Comparison of ENCODE assay signal across 10 cellular contexts in the genomic region with DNA sequence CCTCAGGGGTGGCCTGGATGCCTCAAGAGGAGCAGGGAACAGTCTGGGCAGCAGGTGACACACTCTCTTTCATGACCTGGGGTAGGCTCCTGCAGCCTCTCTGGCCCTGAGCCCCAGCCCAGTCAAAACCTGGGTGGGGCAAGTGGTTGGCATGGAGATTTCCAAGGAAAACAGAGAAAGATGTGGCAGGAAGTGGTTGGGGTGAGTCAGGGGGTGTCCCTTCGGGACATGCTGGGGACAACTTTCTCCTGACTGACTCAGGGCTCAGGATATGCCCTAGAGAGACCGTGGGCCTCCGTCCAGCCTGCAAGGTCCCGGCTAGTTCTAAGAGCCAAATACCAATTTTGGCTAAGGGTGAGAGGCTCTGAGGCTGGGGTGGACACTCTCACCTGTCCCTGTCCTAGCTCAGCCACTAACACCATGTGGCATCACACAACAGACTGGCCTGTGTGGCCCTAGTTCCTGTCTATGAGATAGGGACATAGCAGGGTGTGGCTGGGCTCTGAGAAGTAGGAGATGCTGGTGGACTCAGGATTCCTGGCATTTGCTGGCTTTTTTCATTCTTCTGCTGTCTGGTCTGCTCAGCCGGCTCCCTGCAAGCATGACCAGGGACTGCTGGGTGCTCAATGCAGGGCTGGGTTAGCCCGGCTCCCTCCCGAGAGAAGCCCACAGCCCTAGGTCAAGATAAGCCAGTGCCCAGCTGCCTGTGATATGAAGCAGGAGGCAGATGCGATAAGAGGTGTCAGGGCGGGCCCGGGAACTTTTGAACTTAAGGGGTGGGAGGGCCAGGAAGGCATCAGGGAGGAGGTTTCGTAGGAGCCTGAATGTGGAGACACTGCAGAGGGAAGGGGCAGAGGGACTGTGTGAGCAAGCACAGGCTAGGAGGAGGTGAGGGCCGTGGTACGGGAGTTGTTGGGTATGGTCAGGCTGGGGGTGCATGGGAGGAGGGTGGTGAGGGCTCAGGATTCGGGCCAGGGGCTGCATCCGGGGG. TPM values are rescaled to one million over a fixed set of nuclear protein-coding genes. Genes with fewer than 3 reads are reported as not detected.
A peak's percentile ranks its signal among the peaks of the same experiment; 100 is the strongest.
DNase-seq lines count a peak whose midpoint lies in the region.
"Had no signal": no experiment of that assay in that cellular context is flagged by ENCODE, and none has a peak within 500 bp of the region (broad histone marks: within the 10 kb centered on the region; RNA-seq: fewer than 3 reads in every experiment).

No MANE protein-coding gene starts in this region.

- H3K27me3 ChIP-seq in SJSA1 (replicated peaks) (no peaks in the 10 kb centered on the region), skeletal muscle satellite cell (ENCODE audit: control insufficient read depth, insufficient read depth, low read length) (peaks cover 35% of the 10 kb centered on the region)

- H3K9me3 ChIP-seq in SJSA1 (replicated peaks) (no peaks in the 10 kb centered on the region), skeletal muscle satellite cell (replicated peaks; ENCODE audit: low read length) (no peaks in the 10 kb centered on the region)

- peak overlapping the region; percentile 33; the same call in 1 of the 2 replicates for H3K27ac ChIP-seq in SJSA1
- H3K27ac ChIP-seq: VCaP had no signal

- H3K36me3 ChIP-seq in SJSA1 (no peaks in the 10 kb centered on the region), skeletal muscle satellite cell (ENCODE audit: insufficient read depth, low read length) (no peaks in the 10 kb centered on the region)

- peak overlapping the region; percentile 11 for H3K9ac ChIP-seq in skeletal muscle satellite cell (ENCODE audit: low read depth, low read length)

- in situ Hi-C loops in KBM-7 (cut with MboI; ENCODE audit: low pct_unique_long_range_greater_than_20kb, low sequenced_read_pairs) = no loop called here

- H3K4me1 ChIP-seq in SJSA1 (replicated peaks) = peaks cover 14% of the 10 kb centered on the region
- peaks cover 28% of the 10 kb centered on the region for H3K4me1 ChIP-seq in skeletal muscle satellite cell (ENCODE audit: control insufficient read depth, insufficient read depth, low read length)

- no peak overlapping the region for H3K4me3 ChIP-seq in SJSA1
- H3K4me3 ChIP-seq in skeletal muscle satellite cell (ENCODE audit: low read length) = no peak overlapping the region

- H3K4me2 ChIP-seq in skeletal muscle satellite cell (ENCODE audit: low read length) = peak overlapping the region; percentile 39

- DNase-seq in GM04504 (ENCODE audit: low read depth) (peak; percentile 67), SJSA1 (ENCODE audit: low read depth in 1 of 2, low spot score in 2 of 2) (peak; percentile 43 to 62), fibroblast of the conjunctiva (ENCODE audit: low read depth) (peak; percentile 42), mesenteric fat pad (ENCODE audit: low spot score) (no peak), D341Med (ENCODE audit: low spot score) (no peak), KBM-7 (no peak), NCI-H1105 treated with DMSO at 0.1 percent for 48 hours (lab: John Stamatoyannopoulos, UW) (no peak)

RNA-seq across cellular contexts. Expression of a gene that starts 3.3 kb away (rescaled TPM):
- 0.18 TPM in 1 of 2 replicates, not detected in the other for total RNA-seq in SJSA1 (2014; rRNA removed; shearing (Covaris generic))
- under 0.01 and 3.5 TPM in 2 replicates for total RNA-seq in skeletal muscle satellite cell (2012; rRNA removed)
- 140 TPM for total RNA-seq in mesenteric fat pad

RNA-seq across cellular contexts. Expression of a gene that starts 48.8 kb away (rescaled TPM):
- not detected in 2 replicates for total RNA-seq in SJSA1 (2014; rRNA removed; shearing (Covaris generic))
- not detected in 2 replicates for total RNA-seq in skeletal muscle satellite cell (2012; rRNA removed)
- total RNA-seq in mesenteric fat pad = not detected
- total RNA-seq: glomerular endothelial cell had no signal

Comparison
In these comparisons a context has a peak if more than half of its experiments do, and no peak if none do; other contexts are left out.
1. DNase-seq: peak in GM04504 (single experiment), SJSA1 (2 of 2) and fibroblast of the conjunctiva (single experiment); none in mesenteric fat pad (single experiment), D341Med (single experiment), KBM-7 (single experiment) and NCI-H1105 treated with DMSO at 0.1 percent for 48 hours (single experiment).
2. RNA of a gene that starts 3.3 kb away (total RNA-seq): 140 TPM in mesenteric fat pad (single experiment); 0.18 TPM in SJSA1; every median in the first group is over 100 times any median in the second.